Comparison of ENCODE assay signal across 1 cellular context in genomic region chr15:101168898-101169297, GRCh38.
TF ChIP-seq lines count a peak whose summit lies in the region.

No MANE protein-coding gene starts in this region.

TF ChIP-seq in WTC11, 78 proteins besides CTCF, POLR2A, EP300 and RAD21 (continued from another document):
- TF ChIP-seq ERG (CRISPR knock-in tag; IDR thresholded peaks at IDR 0.05), result no peak
